Comparison of ENCODE assay signal across 13 cellular contexts in the genomic region with DNA sequence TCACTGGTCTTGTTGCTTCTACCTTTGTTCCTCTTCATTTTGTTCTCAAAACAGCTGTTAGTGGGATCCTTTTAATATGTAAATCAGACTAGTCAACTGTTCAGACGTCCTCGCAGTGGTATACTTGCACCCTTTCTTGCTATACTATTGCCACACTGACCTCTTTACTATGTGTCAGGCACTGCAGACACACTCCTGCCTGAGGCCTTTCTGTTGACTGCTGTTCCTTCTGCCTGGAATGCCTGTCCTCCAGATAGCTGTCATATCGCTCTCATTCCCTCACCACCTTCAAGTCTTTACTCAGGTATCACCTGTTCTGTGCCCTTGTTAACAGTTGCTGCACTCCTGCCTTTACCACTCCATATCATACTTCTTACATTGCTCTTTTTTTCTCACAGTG.
"Had no signal": no experiment of that assay in that cellular context is flagged by ENCODE, and none has a peak within 500 bp of the region (broad histone marks: within the 10 kb centered on the region; RNA-seq: fewer than 3 reads in every experiment).

No MANE protein-coding gene starts in this region.

- H3K36me3 ChIP-seq: colonic mucosa, thyroid gland, uterus had no signal

- H3K27ac ChIP-seq: colonic mucosa, left ventricle myocardium inferior, pancreas, uterus had no signal

- ATAC-seq: activated naive CD8-positive, alpha-beta T cell treated with anti-CD3 and anti-CD28 coated beads, Interleukin-2, amount 50 U/mL, for 24 hours; pancreas had no signal

- DNase-seq: activated CD4-positive, alpha-beta memory T cell treated with anti-CD3 and anti-CD28 coated beads, Interleukin-2, amount 10 ng/mL, durations not matched to agents 7 days and 5 days; activated CD8-positive, alpha-beta memory T cell treated with anti-CD3 and anti-CD28 coated beads, Interleukin-2, amount 50 U/mL, for 4 hours; activated naive CD4-positive, alpha-beta T cell treated with Interleukin-2 at 50 U/mL for 16 hours; activated naive CD8-positive, alpha-beta T cell treated with anti-CD3 and anti-CD28 coated beads, Interleukin-2, amount 50 U/mL, for 24 hours; colonic mucosa; effector memory CD4-positive, alpha-beta T cell; hippocampal formation; kidney; left ventricle myocardium inferior; pancreas; stimulated activated CD4-positive, alpha-beta T cell treated with anti-CD3 and anti-CD28 coated beads, Interleukin-4, amount 100 ng/mL, for 4 hours; thyroid gland; uterus had no signal

- H3K4me3 ChIP-seq: colonic mucosa, left ventricle myocardium inferior, pancreas, thyroid gland, uterus had no signal

- H3K4me1 ChIP-seq: colonic mucosa, pancreas, uterus had no signal

- H3K9me3 ChIP-seq: colonic mucosa, left ventricle myocardium inferior, pancreas, thyroid gland, uterus had no signal

- H3K27me3 ChIP-seq: colonic mucosa, pancreas, thyroid gland, uterus had no signal
